24 cellular contexts compared by ENCODE assay signal in genomic region chr20:11047559-11047958, GRCh38.
DNase-seq lines count a peak whose midpoint lies in the region; FAIRE-seq and TF ChIP-seq lines count a peak whose summit lies in the region.
"Had no signal": no experiment of that assay in that cellular context is flagged by ENCODE, and none has a peak within 500 bp of the region (broad histone marks: within the 10 kb centered on the region; RNA-seq: fewer than 3 reads in every experiment).

No MANE protein-coding gene starts in this region.

- TF ChIP-seq POLR2A in esophagus muscularis mucosa (IDR thresholded peaks at IDR 0.05; ENCODE audit: low read depth), result no peak

- peak; percentile 94 for FAIRE-seq in RCC 7860 (lab: Jason Lieb, UNC)
- FAIRE-seq: D721Med had no signal

- WGBS in esophagus muscularis mucosa, result 43% methylated on average over 2 of the region's 2 CpGs

- DNase-seq in EH (ENCODE audit: low read depth) (peak; percentile 16), RCC 7860 (ENCODE audit: low spot score) (peak; percentile 56), epithelial cell of esophagus (ENCODE audit: low read depth) (peak; percentile 94), left kidney (ENCODE audit: low read depth, low spot score) (peak; percentile 47), middle frontal gyrus (ENCODE audit: extremely low spot score, low spot score) (no peak), NOMO-1 treated with dmso at 0.1 percent for 144 hours (lab: John Stamatoyannopoulos, UW; ENCODE audit: unreplicated experiment) (no peak), WERI-Rb-1 (no peak), esophagus muscularis mucosa (ENCODE audit: extremely low spot score) (no peak)
- DNase-seq: activated CD4-positive, alpha-beta T cell treated with anti-CD3 and anti-CD28 coated beads, Interleukin-2, amount 50 U/mL, for 1 hour; activated naive CD8-positive, alpha-beta T cell treated with anti-CD3 and anti-CD28 coated beads for 36 hours; colonic mucosa; heart left ventricle; left ventricle myocardium superior; NCI-H187; NCI-H69; nephron progenitor cell; pancreas; sigmoid colon; T-helper 17 cell; uterus had no signal

- H3K4me3 ChIP-seq in epithelial cell of esophagus (ENCODE audit: low read length) (no peak overlapping the region), WERI-Rb-1 (ENCODE audit: low read depth, low read length) (no peak overlapping the region), esophagus muscularis mucosa (no peak overlapping the region)
- H3K4me3 ChIP-seq: BLaER1 treated with 17β-estradiol and CSF1 and Interleukin-3, amounts not matched to agents 10 nM and 100 nM; colonic mucosa; heart left ventricle; pancreas; sigmoid colon; SJSA1; uterus had no signal

- H3K4me1 ChIP-seq in esophagus muscularis mucosa, result no peaks in the 10 kb centered on the region
- H3K4me1 ChIP-seq: BLaER1 treated with 17β-estradiol and CSF1 and Interleukin-3, amounts not matched to agents 10 nM and 100 nM; colonic mucosa; pancreas; sigmoid colon; SJSA1; uterus had no signal

- H3K9me3 ChIP-seq in WERI-Rb-1 (ENCODE audit: severe bottlenecking) (no peaks in the 10 kb centered on the region), esophagus muscularis mucosa (no peaks in the 10 kb centered on the region)
- H3K9me3 ChIP-seq: BLaER1 treated with 17β-estradiol and CSF1 and Interleukin-3, amounts not matched to agents 10 nM and 100 nM; colonic mucosa; heart left ventricle; pancreas; sigmoid colon; SJSA1; uterus had no signal

- H3K36me3 ChIP-seq in WERI-Rb-1, result no peaks in the 10 kb centered on the region
- no peaks in the 10 kb centered on the region for H3K36me3 ChIP-seq in esophagus muscularis mucosa
- H3K36me3 ChIP-seq: BLaER1 treated with 17β-estradiol and CSF1 and Interleukin-3, amounts not matched to agents 10 nM and 100 nM; colonic mucosa; heart left ventricle; pancreas; sigmoid colon; SJSA1; uterus had no signal

- intact Hi-C loops in esophagus muscularis mucosa (cut with DNase I), result no loop called here

- no peak for TF ChIP-seq EP300 in esophagus muscularis mucosa (IDR thresholded peaks at IDR 0.05)

- no peak overlapping the region for H3K27ac ChIP-seq in WERI-Rb-1
- no peak overlapping the region for H3K27ac ChIP-seq in esophagus muscularis mucosa (replicated peaks in 1 of 4)
- H3K27ac ChIP-seq: BLaER1 treated with 17β-estradiol and CSF1 and Interleukin-3, amounts not matched to agents 10 nM and 100 nM; colonic mucosa; heart left ventricle; KMS-11; pancreas; sigmoid colon; SJSA1; uterus had no signal

- H3K27me3 ChIP-seq in WERI-Rb-1 (ENCODE audit: insufficient read depth, low read depth, severe bottlenecking), result no peaks in the 10 kb centered on the region
- no peaks in the 10 kb centered on the region for H3K27me3 ChIP-seq in esophagus muscularis mucosa
- H3K27me3 ChIP-seq: BLaER1 treated with 17β-estradiol and CSF1 and Interleukin-3, amounts not matched to agents 10 nM and 100 nM; colonic mucosa; heart left ventricle; pancreas; sigmoid colon; SJSA1; uterus had no signal

- TF ChIP-seq CTCF in epithelial cell of esophagus (IDR thresholded peaks at IDR 0.05; ENCODE audit: insufficient read depth, low read depth, low read length, missing control alignments) (no peak), WERI-Rb-1 (IDR thresholded peaks at IDR 0.05; ENCODE audit: low read depth, low read length) (no peak), esophagus muscularis mucosa (IDR thresholded peaks at IDR 0.05) (no peak)

Comparison
In these comparisons a context has a peak if more than half of its experiments do, and no peak if none do; other contexts are left out.
1. DNase-seq: peak in EH (single experiment), RCC 7860 (single experiment), epithelial cell of esophagus (single experiment) and left kidney (single experiment); none in middle frontal gyrus (single experiment), NOMO-1 treated with dmso at 0.1 percent for 144 hours (single experiment), WERI-Rb-1 (single experiment) and esophagus muscularis mucosa (single experiment).